In the genomic region with DNA sequence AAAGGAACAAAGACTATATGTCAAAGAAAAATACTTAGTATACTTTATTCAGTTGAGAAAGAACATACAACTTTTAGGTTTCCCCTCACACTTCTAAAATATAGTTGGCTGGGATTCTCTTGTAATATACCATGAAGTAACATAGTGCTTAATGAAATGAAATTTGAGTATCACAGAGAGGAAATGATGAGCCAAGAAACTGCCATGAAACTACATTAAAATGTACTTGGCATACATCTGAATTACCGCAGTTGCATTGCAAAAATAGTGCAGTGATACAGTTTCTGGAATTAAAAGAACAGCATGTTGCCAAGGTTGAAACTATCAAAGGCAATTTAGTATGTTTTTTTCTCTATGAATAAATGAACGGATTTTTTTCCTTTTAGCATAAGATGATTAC, we compare ENCODE assay signal across 23 cellular contexts.
"Had no signal": no experiment of that assay in that cellular context is flagged by ENCODE, and none has a peak within 500 bp of the region (broad histone marks: within the 10 kb centered on the region; RNA-seq: fewer than 3 reads in every experiment).

No MANE protein-coding gene starts in this region.

- H3K9me3 ChIP-seq: esophagus muscularis mucosa, psoas muscle, right lobe of liver, spleen, thoracic aorta, transverse colon had no signal

- H3K4me3 Mint-ChIP-seq: naive B cell; nephron progenitor cell; stimulated activated memory B cell treated with anti-CD40 and anti-IgM and Interleukin-4, amounts not matched to agents 10 μg/mL and 1 μg/mL and 100 μg/mL, for 72 hours; stimulated activated naive CD8-positive, alpha-beta T cell treated with anti-CD3 and anti-CD28 coated beads, Interleukin-15, amount 100 ng/mL, for 72 hours had no signal

- ATAC-seq: heart left ventricle; psoas muscle; right lobe of liver; stimulated activated memory B cell treated with anti-CD40 and anti-IgM and Interleukin-4, amounts not matched to agents 10 μg/mL and 1 μg/mL and 100 μg/mL, for 72 hours; stimulated activated naive CD8-positive, alpha-beta T cell treated with anti-CD3 and anti-CD28 coated beads, Interleukin-15, amount 100 ng/mL, for 72 hours had no signal

- H3K27me3 Mint-ChIP-seq: naive B cell; stimulated activated memory B cell treated with anti-CD40 and anti-IgM and Interleukin-4, amounts not matched to agents 10 μg/mL and 1 μg/mL and 100 μg/mL, for 72 hours; stimulated activated naive CD8-positive, alpha-beta T cell treated with anti-CD3 and anti-CD28 coated beads, Interleukin-15, amount 100 ng/mL, for 72 hours had no signal

- H3K4me1 Mint-ChIP-seq: nephron progenitor cell; stimulated activated memory B cell treated with anti-CD40 and anti-IgM and Interleukin-4, amounts not matched to agents 10 μg/mL and 1 μg/mL and 100 μg/mL, for 72 hours; stimulated activated naive CD8-positive, alpha-beta T cell treated with anti-CD3 and anti-CD28 coated beads, Interleukin-15, amount 100 ng/mL, for 72 hours had no signal

- H3K36me3 ChIP-seq: esophagus muscularis mucosa, heart left ventricle, right lobe of liver, spleen, thoracic aorta, transverse colon had no signal

- H3K4me1 ChIP-seq: right lobe of liver, spleen, transverse colon had no signal

- DNase-seq: cortex of kidney; effector memory CD4-positive, alpha-beta T cell; heart left ventricle; hippocampal formation; kidney glomerular epithelial cell; mesendoderm; naive B cell; nephron progenitor cell; psoas muscle; retina; right lobe of liver; spleen; stimulated activated CD4-positive, alpha-beta T cell treated with anti-CD3 and anti-CD28 coated beads, Interleukin-15, amount 100 ng/mL, for 24 hours; stimulated activated CD4-positive, alpha-beta T cell treated with anti-CD3 and anti-CD28 coated beads, Interleukin-1b, Interleukin-23, amount 100 ng/mL, for 48 hours; stimulated activated CD4-positive, alpha-beta T cell treated with anti-CD3 and anti-CD28 coated beads, Interleukin-4, amount 100 ng/mL, for 24 hours; stimulated activated naive CD8-positive, alpha-beta T cell treated with anti-CD3 and anti-CD28 coated beads, Interleukin-15, amount 100 ng/mL, for 72 hours; transverse colon had no signal

- H3K27me3 ChIP-seq: esophagus muscularis mucosa, heart left ventricle, right lobe of liver, spleen, transverse colon had no signal

- H3K27ac Mint-ChIP-seq: naive B cell; nephron progenitor cell; stimulated activated memory B cell treated with anti-CD40 and anti-IgM and Interleukin-4, amounts not matched to agents 10 μg/mL and 1 μg/mL and 100 μg/mL, for 72 hours; stimulated activated naive CD8-positive, alpha-beta T cell treated with anti-CD3 and anti-CD28 coated beads, Interleukin-15, amount 100 ng/mL, for 72 hours had no signal

- H3K27ac ChIP-seq: epithelial cell of prostate, esophagus muscularis mucosa, heart left ventricle, psoas muscle, right lobe of liver, spleen, thoracic aorta, transverse colon had no signal

- H3K36me3 Mint-ChIP-seq: naive B cell had no signal

- H3K4me3 ChIP-seq: esophagus muscularis mucosa, heart left ventricle, psoas muscle, right lobe of liver, spleen, thoracic aorta, transverse colon had no signal

- H3K9me3 Mint-ChIP-seq: nephron progenitor cell; stimulated activated memory B cell treated with anti-CD40 and anti-IgM and Interleukin-4, amounts not matched to agents 10 μg/mL and 1 μg/mL and 100 μg/mL, for 72 hours had no signal

- FAIRE-seq: frontal cortex, islet of Langerhans had no signal
